Comparison of ENCODE assay signal across 23 cellular contexts in genomic region chr21:36863260-36863659, GRCh38.
"Had no signal": no experiment of that assay in that cellular context is flagged by ENCODE, and none has a peak within 500 bp of the region (broad histone marks: within the 10 kb centered on the region; RNA-seq: fewer than 3 reads in every experiment).

No MANE protein-coding gene starts in this region.

- H3K27ac Mint-ChIP-seq: activated CD8-positive, alpha-beta T cell treated with anti-CD3 and anti-CD28 coated beads for 36 hours; activated naive CD4-positive, alpha-beta T cell treated with anti-CD3 and anti-CD28 coated beads, Interleukin-2, amount 10 ng/mL, durations not matched to agents 7 days and 5 days; activated naive CD8-positive, alpha-beta T cell treated with anti-CD3 and anti-CD28 coated beads for 36 hours; activated T-cell treated with anti-CD3 and anti-CD28 coated beads, Interleukin-2, amount 50 U/mL, for 72 hours; activated T-helper 2 cell treated with anti-CD3 and anti-CD28 coated beads, Interferon-gamma antibody, Interleukin-2, Interleukin-4, amounts not matched to agents 10 μg/mL and 5 μg/mL and 100 μg/mL, durations not matched to agents 14 hours and 24 hours and 36 hours had no signal

- H3K27me3 ChIP-seq: body of pancreas had no signal

- H3K9me3 Mint-ChIP-seq: activated CD8-positive, alpha-beta T cell treated with anti-CD3 and anti-CD28 coated beads for 36 hours; activated naive CD8-positive, alpha-beta T cell treated with anti-CD3 and anti-CD28 coated beads for 36 hours; activated T-cell treated with anti-CD3 and anti-CD28 coated beads, Interleukin-2, amount 50 U/mL, for 72 hours; activated T-helper 2 cell treated with anti-CD3 and anti-CD28 coated beads, Interferon-gamma antibody, Interleukin-2, Interleukin-4, amounts not matched to agents 10 μg/mL and 5 μg/mL and 100 μg/mL, durations not matched to agents 14 hours and 24 hours and 36 hours; central memory CD8-positive, alpha-beta T cell; T-helper 1 cell treated with Interleukin-12 subunit alpha and Interleukin-12 subunit beta and Interleukin-4 antibody, amounts not matched to agents 30 μg/mL and 1 μg/mL, for 36 hours had no signal

- H3K9ac ChIP-seq: KMS-11 had no signal

- DNase-seq: activated CD4-positive, alpha-beta T cell treated with anti-CD3 and anti-CD28 coated beads for 4 hours; activated CD8-positive, alpha-beta memory T cell treated with anti-CD3 and anti-CD28 coated beads, Interleukin-2, amount 50 U/mL, for 4 hours; activated CD8-positive, alpha-beta T cell treated with anti-CD3 and anti-CD28 coated beads for 36 hours; activated gamma-delta T cell treated with Interleukin-2 at 50 U/mL for 16 hours; activated naive CD4-positive, alpha-beta T cell treated with anti-CD3 and anti-CD28 coated beads, Interleukin-2, amount 10 ng/mL, durations not matched to agents 7 days and 5 days; activated naive CD8-positive, alpha-beta T cell treated with anti-CD3 and anti-CD28 coated beads for 36 hours; activated T-cell treated with anti-CD3 and anti-CD28 coated beads, Interleukin-2, amount 50 U/mL, for 72 hours; aorta; body of pancreas; MM.1S; NCI-H1105; NCI-H1436 treated with DMSO at 0.1 percent for 48 hours; NCI-H187; NCI-H2081; NCI-H446 treated with DMSO at 0.1 percent for 48 hours; NCI-H526 treated with DMSO at 0.1 percent for 48 hours; PC-3; SHP77 treated with DMSO at 0.1 percent for 48 hours had no signal

- H3K4me2 ChIP-seq: KMS-11 had no signal

- H3K4me3 ChIP-seq: body of pancreas had no signal

- H3K27ac ChIP-seq: body of pancreas, KMS-11 had no signal

- H3K9me3 ChIP-seq: body of pancreas had no signal

- H3K27me3 Mint-ChIP-seq: activated CD8-positive, alpha-beta T cell treated with anti-CD3 and anti-CD28 coated beads for 36 hours; activated naive CD8-positive, alpha-beta T cell treated with anti-CD3 and anti-CD28 coated beads for 36 hours; central memory CD8-positive, alpha-beta T cell had no signal

- ATAC-seq: activated CD4-positive, CD25-positive, alpha-beta regulatory T cell treated with anti-CD3 and anti-CD28 coated beads, Interleukin-2, amount 50 U/mL, for 24 hours; activated CD8-positive, alpha-beta T cell treated with anti-CD3 and anti-CD28 coated beads for 36 hours; activated T-cell treated with anti-CD3 and anti-CD28 coated beads, Interleukin-2, amount 50 U/mL, for 72 hours; body of pancreas; PC-3 had no signal

- H3K4me3 Mint-ChIP-seq: activated CD8-positive, alpha-beta T cell treated with anti-CD3 and anti-CD28 coated beads for 36 hours; activated naive CD4-positive, alpha-beta T cell treated with anti-CD3 and anti-CD28 coated beads, Interleukin-2, amount 10 ng/mL, durations not matched to agents 7 days and 5 days; activated naive CD8-positive, alpha-beta T cell treated with anti-CD3 and anti-CD28 coated beads for 36 hours; activated T-cell treated with anti-CD3 and anti-CD28 coated beads, Interleukin-2, amount 50 U/mL, for 72 hours; central memory CD8-positive, alpha-beta T cell; T-helper 1 cell treated with Interleukin-12 subunit alpha and Interleukin-12 subunit beta and Interleukin-4 antibody, amounts not matched to agents 30 μg/mL and 1 μg/mL, for 36 hours had no signal
